In the genomic region with DNA sequence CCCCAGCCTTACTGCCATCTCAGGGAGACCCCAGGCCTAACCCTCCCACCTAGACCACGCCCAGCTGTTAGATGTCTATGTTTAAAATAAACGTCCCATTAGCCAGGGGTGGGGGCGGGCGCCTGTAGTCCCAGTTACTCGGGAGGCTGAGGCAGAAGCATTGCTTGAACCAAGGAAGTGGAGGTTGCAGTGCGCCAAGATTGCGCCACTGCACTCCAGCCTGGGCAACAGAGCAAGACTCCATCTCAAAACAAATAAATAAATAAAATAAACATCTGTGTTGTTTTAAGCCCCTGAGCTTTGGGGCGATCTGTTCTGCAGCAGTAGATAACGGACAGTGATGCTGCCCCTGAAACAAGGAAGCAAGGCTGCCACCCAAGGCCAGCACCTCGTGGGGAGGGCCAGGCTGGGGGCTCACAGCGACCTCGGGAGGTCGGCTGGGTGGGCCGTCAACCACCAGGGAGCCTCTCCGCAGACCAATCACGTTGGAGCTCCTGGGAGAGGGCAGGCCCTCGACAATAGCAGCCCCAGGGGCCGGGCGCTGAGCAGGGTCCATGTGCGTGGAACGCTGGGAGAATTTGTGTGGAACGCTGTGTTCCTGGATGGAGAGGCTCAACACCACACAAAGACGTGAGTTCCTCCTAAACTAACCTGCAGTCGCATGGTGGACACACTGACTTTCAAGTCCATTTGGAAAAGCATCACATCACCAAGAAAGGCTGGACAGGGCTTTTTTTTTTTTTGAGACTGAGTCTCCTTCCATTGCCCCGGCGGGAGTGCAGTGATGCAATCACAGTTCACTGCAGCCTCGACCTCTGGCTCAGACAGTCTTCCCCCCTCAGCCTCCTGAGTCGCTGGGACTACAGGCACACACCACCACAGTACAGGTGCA, we compare ENCODE assay signal across 8 cellular contexts. TPM values are rescaled to one million over a fixed set of nuclear protein-coding genes. Genes with fewer than 3 reads are reported as not detected.
A peak's percentile ranks its signal among the peaks of the same experiment; 100 is the strongest.
DNase-seq lines count a peak whose midpoint lies in the region; ATAC-seq, FAIRE-seq and TF ChIP-seq lines count a peak whose summit lies in the region.
"Had no signal": no experiment of that assay in that cellular context is flagged by ENCODE, and none has a peak within 500 bp of the region (broad histone marks: within the 10 kb centered on the region; RNA-seq: fewer than 3 reads in every experiment).

No MANE protein-coding gene starts in this region.

- H3K4me3 ChIP-seq in esophagus muscularis mucosa (peak overlapping the region in 3 of 4 donors; percentile 81 to 93 (median 87)), prostate gland (no peak overlapping the region)

- peak overlapping the region in 3 of 4 donors; percentile 83 to 89 (median 83) for H3K27ac ChIP-seq in esophagus muscularis mucosa (replicated peaks in 1 of 4)
- H3K27ac ChIP-seq in prostate gland, result peak overlapping the region; percentile 80 to 82

- TF ChIP-seq EP300 in esophagus muscularis mucosa (IDR thresholded peaks at IDR 0.05), result no peak

- DNase-seq in Daoy (ENCODE audit: low read depth) (peak; percentile 32), MV-4-11 (lab: John Stamatoyannopoulos, UW) (peak; percentile 11), esophagus muscularis mucosa (ENCODE audit: extremely low spot score) (no peak), prostate gland (ENCODE audit: low spot score) (no peak), DMS53 treated with DMSO at 0.1 percent for 48 hours (lab: John Stamatoyannopoulos, UW; ENCODE audit: unreplicated experiment) (no peak), D721Med (ENCODE audit: insufficient read length, low spot score) (no peak)

- intact Hi-C loops in esophagus muscularis mucosa (cut with DNase I), result loop anchor here (5.0 kb wide), 1 partner anchor 52 kb away; the partner anchor contains the start of gene GMEB2
- intact Hi-C loops in prostate gland (cut with DNase I), result no loop called here

- H3K9me3 ChIP-seq in esophagus muscularis mucosa, result no peaks in the 10 kb centered on the region
- no peaks in the 10 kb centered on the region for H3K9me3 ChIP-seq in prostate gland

- H3K4me1 ChIP-seq in esophagus muscularis mucosa (peaks cover 21 to 36% (median 26%) of the 10 kb centered on the region in 4 donors), prostate gland (replicated peaks) (peaks cover 3% of the 10 kb centered on the region)

- FAIRE-seq in D721Med (lab: Jason Lieb, UNC), result no peak

- 65% methylated on average over 19 of the region's 28 CpGs for WGBS in esophagus muscularis mucosa
- WGBS in prostate gland, result 61% methylated on average over 28 of the region's 28 CpGs

- peaks cover 0 to 10% (median 0%) of the 10 kb centered on the region in 4 donors for H3K27me3 ChIP-seq in esophagus muscularis mucosa
- H3K27me3 ChIP-seq in prostate gland (replicated peaks; ENCODE audit: insufficient read depth), result no peaks in the 10 kb centered on the region

- TF ChIP-seq CTCF in esophagus muscularis mucosa (IDR thresholded peaks at IDR 0.05) (no peak), prostate gland (IDR thresholded peaks at IDR 0.05) (no peak), D721Med (IDR thresholded peaks at IDR 0.05; ENCODE audit: insufficient read depth, missing control alignments) (no peak)

- no peak for ATAC-seq in HG02571 (IDR thresholded peaks at IDR 0.05; ENCODE audit: unreplicated experiment)

- H3K36me3 ChIP-seq in esophagus muscularis mucosa (peaks cover 0 to 12% (median 10%) of the 10 kb centered on the region in 4 donors), prostate gland (no peaks in the 10 kb centered on the region)

- TF ChIP-seq POLR2A in esophagus muscularis mucosa (IDR thresholded peaks at IDR 0.05; ENCODE audit: low read depth), result no peak
- no peak for TF ChIP-seq POLR2A in prostate gland (IDR thresholded peaks at IDR 0.05)

RNA-seq across cellular contexts. Expression of gene HELZ2, which starts 1.0 kb away (rescaled TPM):
- 19.2 and 19.3 TPM in 2 replicates for total RNA-seq in Daoy (2014; rRNA removed; shearing (Covaris generic))
- total RNA-seq in esophagus muscularis mucosa (10 to 100 TPM; 19.5 to 36.9 (median 30.3) TPM), prostate gland (10 to 100 TPM; 37.1 to 46.1 TPM)

RNA-seq across cellular contexts. Expression of gene FNDC11, which starts 21.1 kb away (rescaled TPM):
- not detected in 2 replicates for total RNA-seq in Daoy (2014; rRNA removed; shearing (Covaris generic))
- total RNA-seq in esophagus muscularis mucosa, result under 1 TPM; 0.23 to 0.83 (median 0.44) TPM
- 10 to 100 TPM in 1 of 2 donors, 1 to 10 TPM in 1; 1.8 to 12.1 TPM for total RNA-seq in prostate gland

RNA-seq across cellular contexts. Expression of gene SRMS, which starts 27.5 kb away (rescaled TPM):
- total RNA-seq in Daoy (2014; rRNA removed; shearing (Covaris generic)), result not detected in 2 replicates
- total RNA-seq in esophagus muscularis mucosa (not detected), prostate gland (1 to 10 TPM in 1 of 2 donors, under 1 TPM in 1; 0.34 to 1.6 TPM)
- total RNA-seq: T-helper 1 cell treated with Interleukin-12 subunit alpha and Interleukin-12 subunit beta and Interleukin-4 antibody, amounts not matched to agents 30 ng/mL and 1 ng/mL, for 36 hours had no signal

RNA-seq across cellular contexts. Expression of gene PTK6, which starts 37.9 kb away (rescaled TPM):
- total RNA-seq in Daoy (2014; rRNA removed; shearing (Covaris generic)), result not detected in 2 replicates
- total RNA-seq in esophagus muscularis mucosa, result 1 to 10 TPM in 1 of 4 donors, under 1 TPM in 3; 0.06 to 1.2 (median 0.23) TPM
- total RNA-seq in prostate gland, result 1 to 10 TPM in 1 of 2 donors, under 1 TPM in 1; 0.77 to 1.1 TPM

RNA-seq across cellular contexts. Expression of gene GMEB2, which starts 51.8 kb away (rescaled TPM):
- 6.2 and 7.6 TPM in 2 replicates for total RNA-seq in Daoy (2014; rRNA removed; shearing (Covaris generic))
- 10 to 100 TPM; 11.1 to 19.1 (median 14.0) TPM for total RNA-seq in esophagus muscularis mucosa
- total RNA-seq in prostate gland, result 10 to 100 TPM; 18.4 to 27.9 TPM

Comparison
In these comparisons a context has a peak if more than half of its experiments do, and no peak if none do; other contexts are left out.
1. DNase-seq: peak in Daoy (single experiment) and MV-4-11 (single experiment); none in esophagus muscularis mucosa (single experiment), prostate gland (single experiment), DMS53 treated with DMSO at 0.1 percent for 48 hours (single experiment) and D721Med (single experiment).
2. H3K4me3 ChIP-seq: peak in esophagus muscularis mucosa (3 of 4); none in prostate gland (0 of 2).